11 cellular contexts compared by ENCODE assay signal in the genomic region with DNA sequence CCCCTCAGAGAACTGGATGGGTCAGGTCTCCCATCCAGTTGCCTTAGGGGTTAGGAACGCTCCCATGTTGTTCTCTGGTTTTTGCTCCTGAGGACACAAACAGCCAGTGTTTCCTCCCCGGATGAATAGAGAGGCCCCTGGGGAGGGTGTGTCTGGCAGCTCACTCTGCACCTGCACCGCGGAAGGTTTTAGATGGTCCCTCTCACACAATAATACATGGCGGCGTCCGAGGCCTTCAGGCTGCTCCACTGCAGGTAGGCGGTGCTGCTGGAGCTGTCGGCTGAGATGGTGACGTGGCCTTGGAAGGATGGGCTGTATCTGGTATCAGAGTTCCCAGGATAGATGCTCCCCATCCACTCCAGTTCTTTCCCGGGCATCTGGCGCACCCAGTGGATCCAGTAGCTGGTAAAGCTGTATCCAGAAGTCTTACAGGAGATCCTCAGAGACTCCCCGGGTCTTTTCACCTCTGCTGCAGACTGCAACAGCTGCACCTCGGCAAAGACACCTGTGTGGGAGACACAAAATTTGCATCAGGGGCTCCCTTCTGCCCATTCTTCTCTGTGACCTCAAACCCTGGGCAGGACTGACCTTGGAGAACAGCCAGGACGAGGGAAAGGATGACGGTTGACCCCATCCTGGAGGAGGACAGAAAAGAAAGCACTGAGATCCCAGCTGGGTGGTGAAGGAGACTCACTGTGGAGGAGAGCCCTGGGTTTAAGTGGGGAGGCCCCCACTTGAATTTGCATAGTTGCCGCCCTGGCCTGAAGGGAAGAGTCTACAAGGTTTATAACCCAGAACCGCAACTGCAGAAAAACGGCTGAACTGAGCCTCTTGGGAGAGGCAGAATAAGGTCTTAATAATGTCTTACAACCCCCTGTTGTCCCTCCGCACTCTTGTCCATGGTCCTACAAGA.
DNase-seq lines count a peak whose midpoint lies in the region; ATAC-seq lines count a peak whose summit lies in the region.
"Had no signal": no experiment of that assay in that cellular context is flagged by ENCODE, and none has a peak within 500 bp of the region (broad histone marks: within the 10 kb centered on the region; RNA-seq: fewer than 3 reads in every experiment).

No MANE protein-coding gene starts in this region.

- H3K4me3 ChIP-seq in mononuclear cell (ENCODE audit: low read length), result peak overlapping the region; percentile 43

- no peak for DNase-seq in activated T-cell treated with anti-CD3 and anti-CD28 coated beads, Interleukin-2, amount 50 U/mL, for 72 hours
- DNase-seq in activated CD4-positive, alpha-beta memory T cell treated with anti-CD3 and anti-CD28 coated beads, Interleukin-2, amount 10 ng/mL, durations not matched to agents 7 days and 5 days, result no peak
- DNase-seq: GF-D8, NCI-H524 treated with DMSO at 0.1 percent for 48 hours had no signal

- H3K36me3 Mint-ChIP-seq in activated T-cell treated with anti-CD3 and anti-CD28 coated beads, Interleukin-2, amount 50 U/mL, for 72 hours (ENCODE audit: insufficient read depth in 2 of 2), result no peaks in the 10 kb centered on the region
- H3K36me3 Mint-ChIP-seq in activated CD4-positive, alpha-beta memory T cell treated with anti-CD3 and anti-CD28 coated beads, Interleukin-2, amount 10 ng/mL, durations not matched to agents 7 days and 5 days (ENCODE audit: low read depth), result no peaks in the 10 kb centered on the region

- peaks cover 24% of the 10 kb centered on the region for H3K4me1 ChIP-seq in mononuclear cell (ENCODE audit: insufficient read depth, low read length)
- H3K4me1 ChIP-seq: parathyroid adenoma had no signal

- H3K4me3 Mint-ChIP-seq in activated T-cell treated with anti-CD3 and anti-CD28 coated beads, Interleukin-2, amount 50 U/mL, for 72 hours, result no peak overlapping the region
- no peak overlapping the region for H3K4me3 Mint-ChIP-seq in activated CD4-positive, alpha-beta memory T cell treated with anti-CD3 and anti-CD28 coated beads, Interleukin-2, amount 10 ng/mL, durations not matched to agents 7 days and 5 days
- H3K4me3 Mint-ChIP-seq: activated naive CD8-positive, alpha-beta T cell had no signal

- H3K27ac Mint-ChIP-seq in activated T-cell treated with anti-CD3 and anti-CD28 coated beads, Interleukin-2, amount 50 U/mL, for 72 hours, result no peak overlapping the region
- H3K27ac Mint-ChIP-seq in activated CD4-positive, alpha-beta memory T cell treated with anti-CD3 and anti-CD28 coated beads, Interleukin-2, amount 10 ng/mL, durations not matched to agents 7 days and 5 days, result no peak overlapping the region
- H3K27ac Mint-ChIP-seq: activated naive CD8-positive, alpha-beta T cell had no signal

- H3K9me3 Mint-ChIP-seq in activated T-cell treated with anti-CD3 and anti-CD28 coated beads, Interleukin-2, amount 50 U/mL, for 72 hours, result no peaks in the 10 kb centered on the region
- no peaks in the 10 kb centered on the region for H3K9me3 Mint-ChIP-seq in activated CD4-positive, alpha-beta memory T cell treated with anti-CD3 and anti-CD28 coated beads, Interleukin-2, amount 10 ng/mL, durations not matched to agents 7 days and 5 days

- H3K27me3 Mint-ChIP-seq in activated T-cell treated with anti-CD3 and anti-CD28 coated beads, Interleukin-2, amount 50 U/mL, for 72 hours (ENCODE audit: low read depth), result peaks cover 6% of the 10 kb centered on the region
- H3K27me3 Mint-ChIP-seq in activated CD4-positive, alpha-beta memory T cell treated with anti-CD3 and anti-CD28 coated beads, Interleukin-2, amount 10 ng/mL, durations not matched to agents 7 days and 5 days, result peaks cover 53% of the 10 kb centered on the region

- no peaks in the 10 kb centered on the region for H3K27me3 ChIP-seq in mononuclear cell (ENCODE audit: insufficient read depth, low read length)

- peaks cover 17% of the 10 kb centered on the region for H3K4me1 Mint-ChIP-seq in activated T-cell treated with anti-CD3 and anti-CD28 coated beads, Interleukin-2, amount 50 U/mL, for 72 hours (ENCODE audit: low read depth)
- H3K4me1 Mint-ChIP-seq in activated CD4-positive, alpha-beta memory T cell treated with anti-CD3 and anti-CD28 coated beads, Interleukin-2, amount 10 ng/mL, durations not matched to agents 7 days and 5 days, result no peaks in the 10 kb centered on the region

- POLR2A ChIA-PET in activated CD4-positive, alpha-beta memory T cell treated with anti-CD3 and anti-CD28 coated beads, Interleukin-2, amount 10 ng/mL, durations not matched to agents 7 days and 5 days (lab: Charles Lee), result no interaction called here

- ATAC-seq in GM18867 (IDR thresholded peaks at IDR 0.05; ENCODE audit: unreplicated experiment) (peak; percentile 61), GM21526 (IDR thresholded peaks at IDR 0.05; ENCODE audit: low FRiP score, unreplicated experiment) (peak; percentile 51), HG03432 (IDR thresholded peaks at IDR 0.05; ENCODE audit: unreplicated experiment) (peak; percentile 56), HG03378 (IDR thresholded peaks at IDR 0.05; ENCODE audit: unreplicated experiment) (no peak)
- no peak for ATAC-seq in activated T-cell treated with anti-CD3 and anti-CD28 coated beads, Interleukin-2, amount 50 U/mL, for 72 hours (replicated peaks in 1 of 2)

- H3K9me3 ChIP-seq in mononuclear cell (ENCODE audit: low read depth, low read length), result no peaks in the 10 kb centered on the region

- CTCF ChIA-PET in activated CD4-positive, alpha-beta memory T cell treated with anti-CD3 and anti-CD28 coated beads, Interleukin-2, amount 10 ng/mL, durations not matched to agents 7 days and 5 days (lab: Charles Lee), result interaction anchor here (1.1 kb wide), 1 partner anchor 20 kb away, joined by 3 read pairs; no protein-coding TSS in a partner anchor

Comparison
In these comparisons a context has a peak if more than half of its experiments do, and no peak if none do; other contexts are left out.
1. ATAC-seq: peak in GM18867 (single experiment), GM21526 (single experiment) and HG03432 (single experiment); none in HG03378 (single experiment) and activated T-cell treated with anti-CD3 and anti-CD28 coated beads, Interleukin-2, amount 50 U/mL, for 72 hours (0 of 2).